Comparison of ENCODE assay signal across 17 cellular contexts in the genomic region with DNA sequence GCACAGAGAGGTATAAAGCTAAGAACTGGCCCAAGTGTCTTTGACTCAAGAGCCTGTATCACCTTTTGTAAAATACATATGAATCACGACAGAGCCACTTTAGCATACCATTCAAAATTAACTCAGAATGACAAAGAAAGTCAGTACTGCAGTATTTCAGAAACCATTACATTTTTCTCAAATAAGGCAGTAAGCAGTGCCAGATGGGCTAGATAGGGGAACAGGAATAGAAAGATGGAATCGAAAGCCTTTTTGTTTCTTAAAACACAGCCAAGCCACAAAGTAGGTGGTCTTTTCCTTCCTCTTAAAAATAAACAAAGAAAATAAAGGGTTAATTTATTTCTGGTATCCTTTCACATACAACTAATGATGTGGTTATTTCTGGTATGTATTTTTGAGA. TPM values are rescaled to one million over a fixed set of nuclear protein-coding genes. Genes with fewer than 3 reads are reported as not detected.
DNase-seq lines count a peak whose midpoint lies in the region; ATAC-seq, FAIRE-seq and TF ChIP-seq lines count a peak whose summit lies in the region.
"Had no signal": no experiment of that assay in that cellular context is flagged by ENCODE, and none has a peak within 500 bp of the region (broad histone marks: within the 10 kb centered on the region; RNA-seq: fewer than 3 reads in every experiment).

No MANE protein-coding gene starts in this region.

- dilution Hi-C loops in endothelial cell of umbilical vein (cut with MboI; ENCODE audit: extremely low pct_ligation_motif_present, low sequenced_read_pairs): no loop called here

- TF ChIP-seq POLR2A in endothelial cell of umbilical vein (IDR thresholded peaks at IDR 0.05; ENCODE audit: low read depth, low read length): no peak

- H3K9me3 Mint-ChIP-seq in osteocyte (ENCODE audit: unreplicated experiment) (no peaks in the 10 kb centered on the region), Caco-2 (ENCODE audit: unreplicated experiment) (no peaks in the 10 kb centered on the region)

- CTCF ChIA-PET in endothelial cell of umbilical vein (lab: Charles Lee) (interaction anchor here (0.8 to 1.2 kb wide), 2 partner anchors 346 to 406 kb away, joined by 3 to 4 read pairs; no protein-coding TSS in a partner anchor), Caco-2 (lab: Charles Lee) (no interaction called here)

- TF ChIP-seq CTCF in endothelial cell of umbilical vein (IDR thresholded peaks at IDR 0.05; ENCODE audit: extremely low read depth in 1 of 2, insufficient read depth in 1 of 2, low read depth in 1 of 2, low read length in 2 of 2) (no peak), osteocyte (IDR thresholded peaks at IDR 0.05) (no peak), Caco-2 (IDR thresholded peaks at IDR 0.05; ENCODE audit: insufficient read depth in 1 of 2, low read depth in 1 of 2, low read length in 1 of 2, severe bottlenecking in 1 of 2, unreplicated experiment in 1 of 2) (no peak)

- H3K4me1 ChIP-seq in SJSA1 (replicated peaks) (peaks cover 59% of the 10 kb centered on the region), endothelial cell of umbilical vein (ENCODE audit: control insufficient read depth, extremely low read depth, insufficient read depth, low read length) (peaks cover 41% of the 10 kb centered on the region), Caco-2 (no peaks in the 10 kb centered on the region)

- POLR2A ChIA-PET in endothelial cell of umbilical vein (lab: Charles Lee): no interaction called here
- POLR2A ChIA-PET in Caco-2 (lab: Charles Lee): no interaction called here

- peaks cover 12% of the 10 kb centered on the region for H3K36me3 Mint-ChIP-seq in osteocyte (ENCODE audit: unreplicated experiment)
- H3K36me3 Mint-ChIP-seq in Caco-2 (ENCODE audit: insufficient read depth, unreplicated experiment): peaks cover 23% of the 10 kb centered on the region

- H4K20me1 ChIP-seq in endothelial cell of umbilical vein (replicated peaks; ENCODE audit: control insufficient read depth, extremely low read depth, insufficient read depth, low read length): no peaks in the 10 kb centered on the region

- H3K9me3 ChIP-seq in SJSA1 (replicated peaks) (no peaks in the 10 kb centered on the region), endothelial cell of umbilical vein (replicated peaks; ENCODE audit: control insufficient read depth, insufficient read depth, low read length) (no peaks in the 10 kb centered on the region), Caco-2 (no peaks in the 10 kb centered on the region)
- H3K9me3 ChIP-seq: lower lobe of right lung, Peyer's patch had no signal

- H3K4me3 ChIP-seq in SJSA1 (no peak overlapping the region), endothelial cell of umbilical vein (replicated peaks in 1 of 3; ENCODE audit: insufficient read depth in 1 of 3, low read depth in 1 of 3, low read length in 3 of 3) (no peak overlapping the region), Caco-2 (ENCODE audit: low read depth, low read length) (no peak overlapping the region)
- H3K4me3 ChIP-seq: lower lobe of right lung, Peyer's patch had no signal

- H3K27me3 Mint-ChIP-seq in osteocyte (ENCODE audit: unreplicated experiment) (no peaks in the 10 kb centered on the region), Caco-2 (ENCODE audit: insufficient read depth, unreplicated experiment) (no peaks in the 10 kb centered on the region)
- H3K27me3 Mint-ChIP-seq: activated CD4-positive, alpha-beta T cell treated with anti-CD3 and anti-CD28 coated beads for 36 hours had no signal

- H3K9ac ChIP-seq in endothelial cell of umbilical vein (replicated peaks; ENCODE audit: extremely low read depth, insufficient read depth, low read length): peak overlapping the region; percentile 81

- H3K27ac Mint-ChIP-seq in osteocyte (ENCODE audit: unreplicated experiment) (peak overlapping the region; percentile 81), Caco-2 (ENCODE audit: unreplicated experiment) (no peak overlapping the region)
- H3K27ac Mint-ChIP-seq: activated CD4-positive, alpha-beta T cell treated with anti-CD3 and anti-CD28 coated beads for 36 hours had no signal

- H3K9me1 ChIP-seq in endothelial cell of umbilical vein (replicated peaks; ENCODE audit: control insufficient read depth, extremely low read depth, insufficient read depth, low read length): no peaks in the 10 kb centered on the region

- no peak for FAIRE-seq in endothelial cell of umbilical vein (lab: Jason Lieb, UNC)
- FAIRE-seq: D721Med had no signal

- DNase-seq in EH (ENCODE audit: low read depth) (peak; percentile 70), SJSA1 (ENCODE audit: low read depth in 1 of 2, low spot score in 2 of 2) (peak in 1 of 2 experiments; percentile 89), endothelial cell of umbilical vein (ENCODE audit: low read depth, low spot score) (no peak), osteocyte (ENCODE audit: extremely low spot score, unreplicated experiment) (no peak), left colon (no peak), NCI-H2196 (lab: John Stamatoyannopoulos, UW; ENCODE audit: unreplicated experiment) (no peak), HPDE6-E6E7 (ENCODE audit: extremely low spot score) (no peak), Caco-2 (no peak)
- DNase-seq: activated CD4-positive, alpha-beta T cell treated with anti-CD3 and anti-CD28 coated beads for 36 hours; activated T-cell treated with anti-CD3 and anti-CD28 coated beads for 4 hours; effector CD8-positive, alpha-beta T cell; lower lobe of right lung; NCI-H187 treated with DMSO at 0.1 percent for 48 hours; NCI-H526; Peyer's patch; T-helper 2 cell had no signal

- H3K36me3 ChIP-seq in SJSA1 (peaks cover 19% of the 10 kb centered on the region), endothelial cell of umbilical vein (ENCODE audit: control insufficient read depth in 2 of 2, extremely low read depth in 1 of 2, insufficient read depth in 2 of 2, low read length in 2 of 2) (peaks cover 0 to 6% of the 10 kb centered on the region in 2 experiments), Caco-2 (ENCODE audit: control insufficient read depth, insufficient read depth, low read length) (peaks cover 1% of the 10 kb centered on the region; the same call in 1 of the 2 replicates)
- H3K36me3 ChIP-seq: lower lobe of right lung, Peyer's patch had no signal

- no peaks in the 10 kb centered on the region for H3K27me3 ChIP-seq in SJSA1 (replicated peaks)
- no peaks in the 10 kb centered on the region for H3K27me3 ChIP-seq in endothelial cell of umbilical vein (ENCODE audit: control insufficient read depth in 2 of 2, insufficient read depth in 2 of 2, low read length in 2 of 2)
- no peaks in the 10 kb centered on the region for H3K27me3 ChIP-seq in Caco-2 (replicated peaks; ENCODE audit: control insufficient read depth, insufficient read depth, low read length)
- H3K27me3 ChIP-seq: Peyer's patch had no signal

- intact Hi-C loops in endothelial cell of umbilical vein (cut with micrococcal nuclease) (no loop called here), left colon (cut with DNase I, micrococcal nuclease) (no loop called here), Caco-2 (cut with micrococcal nuclease; ENCODE audit: unreplicated experiment) (no loop called here)

- H3K27ac ChIP-seq in SJSA1: peak overlapping the region; percentile 86
- H3K27ac ChIP-seq in endothelial cell of umbilical vein (ENCODE audit: insufficient read depth, low read depth, low read length): peak overlapping the region; percentile 97
- H3K27ac ChIP-seq: lower lobe of right lung had no signal

- H2AFZ ChIP-seq in endothelial cell of umbilical vein (ENCODE audit: low read depth, low read length): no peak overlapping the region

- no peak for ATAC-seq in left colon
- ATAC-seq: activated CD4-positive, alpha-beta T cell treated with anti-CD3 and anti-CD28 coated beads for 36 hours; lower lobe of right lung had no signal

- H3K4me1 Mint-ChIP-seq in osteocyte (ENCODE audit: unreplicated experiment): peaks cover 38% of the 10 kb centered on the region
- H3K4me1 Mint-ChIP-seq in Caco-2 (ENCODE audit: low read depth, unreplicated experiment): peaks cover 6% of the 10 kb centered on the region

- H3K79me2 ChIP-seq in endothelial cell of umbilical vein (ENCODE audit: control insufficient read depth, insufficient read depth, low read length): peaks cover 23% of the 10 kb centered on the region

- BruUV-seq in endothelial cell of umbilical vein (replicated peaks; lab: Mats Ljungman, UMichigan): TSS peak; percentile 20
- no TSS peak for BruUV-seq in Caco-2 (replicated peaks; lab: Mats Ljungman, UMichigan)

- H3K4me3 Mint-ChIP-seq in osteocyte (ENCODE audit: unreplicated experiment): no peak overlapping the region
- H3K4me3 Mint-ChIP-seq in Caco-2 (ENCODE audit: unreplicated experiment): no peak overlapping the region
- H3K4me3 Mint-ChIP-seq: activated CD4-positive, alpha-beta T cell treated with anti-CD3 and anti-CD28 coated beads for 36 hours had no signal

- peak overlapping the region; percentile 58 for H3K4me2 ChIP-seq in endothelial cell of umbilical vein (ENCODE audit: insufficient read depth, low read length)

TF ChIP-seq in endothelial cell of umbilical vein, 7 proteins besides CTCF, POLR2A, EP300 and RAD21 (continues in another document):
- no peak for TF ChIP-seq POLR2AphosphoS5 (IDR thresholded peaks at IDR 0.05; ENCODE audit: insufficient read depth, low read depth, low read length)

RNA-seq across cellular contexts. Expression of a gene that starts 10.3 kb away (rescaled TPM):
- not detected in 2 replicates for total RNA-seq in SJSA1 (2014; rRNA removed; shearing (Covaris generic))
- not detected in 2 replicates for total RNA-seq in endothelial cell of umbilical vein
- not detected in 2 replicates for polyA plus RNA-seq in endothelial cell of umbilical vein
- not detected in 2 replicates for polyA plus RNA-seq in endothelial cell of umbilical vein (2011; cell fraction: cytosol; rRNA removed)
- polyA plus RNA-seq in endothelial cell of umbilical vein (2011; cell fraction: nucleus; rRNA removed): 0.11 TPM in 1 of 2 replicates, not detected in the other
- polyA plus RNA-seq in endothelial cell of umbilical vein (2012): 0.29 and 0.52 TPM in 2 replicates
- polyA minus RNA-seq in endothelial cell of umbilical vein: not detected in 2 replicates
- polyA minus RNA-seq in endothelial cell of umbilical vein (2011; cell fraction: cytosol; rRNA and poly(A)+ RNA removed): not detected
- polyA minus RNA-seq in endothelial cell of umbilical vein (2011; cell fraction: nucleus; rRNA and poly(A)+ RNA removed): 0.63 and 1.6 TPM in 2 replicates
- not detected in 2 replicates for total RNA-seq in osteocyte
- not detected for total RNA-seq in left colon
- total RNA-seq in Caco-2 (2022): not detected in 2 replicates
- total RNA-seq: activated CD4-positive, alpha-beta T cell treated with anti-CD3 and anti-CD28 coated beads for 36 hours; lower lobe of right lung had no signal

RNA-seq across cellular contexts. Expression of a gene that starts 40.2 kb away (rescaled TPM):
- 15.9 and 48.9 TPM in 2 replicates for total RNA-seq in SJSA1 (2014; rRNA removed; shearing (Covaris generic))
- total RNA-seq in endothelial cell of umbilical vein: 30.2 and 35.5 TPM in 2 replicates
- 10.0 and 12.9 TPM in 2 replicates for polyA plus RNA-seq in endothelial cell of umbilical vein
- polyA plus RNA-seq in endothelial cell of umbilical vein (2011; cell fraction: cytosol; rRNA removed): 11.9 and 12.2 TPM in 2 replicates
- polyA plus RNA-seq in endothelial cell of umbilical vein (2011; cell fraction: nucleus; rRNA removed): 49.5 and 55.4 TPM in 2 replicates
- 19.8 and 21.1 TPM in 2 replicates for polyA plus RNA-seq in endothelial cell of umbilical vein (2012)
- 16.5 and 26.3 TPM in 2 replicates for polyA minus RNA-seq in endothelial cell of umbilical vein
- polyA minus RNA-seq in endothelial cell of umbilical vein (2011; cell fraction: cytosol; rRNA and poly(A)+ RNA removed): 10.0 TPM
- polyA minus RNA-seq in endothelial cell of umbilical vein (2011; cell fraction: nucleus; rRNA and poly(A)+ RNA removed): 55.8 and 70.9 TPM in 2 replicates
- 14.1 and 19.1 TPM in 2 replicates for total RNA-seq in osteocyte
- 10 to 100 TPM; 21.8 to 26.7 TPM for total RNA-seq in left colon
- 35.7 and 38.4 TPM in 2 replicates for total RNA-seq in Caco-2 (2022)
